Comparison of ENCODE assay signal across 10 cellular contexts in the genomic region with DNA sequence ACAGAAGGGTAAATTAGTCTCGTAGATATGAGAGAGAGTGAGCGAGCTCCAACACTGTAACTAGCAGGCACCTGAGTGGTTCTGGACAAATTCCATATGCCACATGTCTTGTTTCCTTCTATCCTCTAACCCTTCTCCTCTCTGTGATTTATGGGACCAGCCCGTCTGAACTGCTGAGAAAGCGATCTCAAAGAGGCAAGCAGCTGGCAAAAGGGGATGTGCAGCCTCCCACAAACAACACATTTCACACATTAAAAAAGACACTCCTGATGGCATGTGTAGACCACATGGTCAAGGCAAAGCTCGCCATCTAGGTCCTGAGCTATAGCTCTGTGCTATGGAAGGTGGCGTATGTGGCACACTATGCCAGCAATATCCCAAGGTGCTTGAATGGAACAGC.
DNase-seq lines count a peak whose midpoint lies in the region; ATAC-seq, FAIRE-seq and TF ChIP-seq lines count a peak whose summit lies in the region.
"Had no signal": no experiment of that assay in that cellular context is flagged by ENCODE, and none has a peak within 500 bp of the region (broad histone marks: within the 10 kb centered on the region; RNA-seq: fewer than 3 reads in every experiment).

No MANE protein-coding gene starts in this region.

- H3K79me2 ChIP-seq in GM12878 (ENCODE audit: control insufficient read depth, insufficient read depth, low read length), result no peaks in the 10 kb centered on the region

- TF ChIP-seq EP300 in GM12878 (IDR thresholded peaks at IDR 0.05; ENCODE audit: borderline replicate concordance in 1 of 2, control insufficient read depth in 1 of 2, low read depth in 2 of 2, low read length in 2 of 2), result no peak

- RAD21 ChIA-PET in GM12878 (lab: Charles Lee; ENCODE audit: unreplicated experiment), result interaction anchor here (0.8 kb wide), 1 partner anchor 76 kb away, joined by 3 read pairs; no protein-coding TSS in a partner anchor

- TF ChIP-seq CTCF in GM12878 (IDR thresholded peaks at IDR 0.05 in 2 of 3, conservative IDR thresholded peaks at IDR 0.05 in 1 of 3; ENCODE audit: control insufficient read depth in 2 of 3, extremely low read depth in 1 of 3, insufficient read depth in 1 of 3, low read depth in 3 of 3, low read length in 3 of 3), result no peak

- H3K27me3 ChIP-seq in GM12878 (replicated peaks in 1 of 2; ENCODE audit: control insufficient read depth in 2 of 2, insufficient read depth in 2 of 2, low read length in 1 of 2) (no peaks in the 10 kb centered on the region), muscle layer of duodenum (ENCODE audit: low read depth, low read length) (no peaks in the 10 kb centered on the region)
- H3K27me3 ChIP-seq: esophagus muscularis mucosa had no signal

- no peak overlapping the region for H3K27ac ChIP-seq in GM12878 (ENCODE audit: control insufficient read depth, insufficient read depth)
- H3K27ac ChIP-seq in muscle layer of duodenum (ENCODE audit: low read length), result peak overlapping the region; percentile 77
- H3K27ac ChIP-seq: 22Rv1 had no signal

- POLR2A ChIA-PET in GM12878 (lab: Charles Lee), result interaction anchor here (0.5 kb wide), 1 partner anchor 135 kb away, joined by 5 read pairs; no protein-coding TSS in a partner anchor

- TF ChIP-seq POLR2A in GM12878 (IDR thresholded peaks at IDR 0.05; ENCODE audit: low read depth, low read length), result no peak

- H3K9me3 ChIP-seq in GM12878 (replicated peaks; ENCODE audit: control insufficient read depth, insufficient read depth, low read length) (peaks cover 2% of the 10 kb centered on the region; the same call in 1 of the 3 replicates), muscle layer of duodenum (ENCODE audit: control insufficient read depth in 1 of 2, low read length in 2 of 2) (no peaks in the 10 kb centered on the region)
- H3K9me3 ChIP-seq: esophagus muscularis mucosa had no signal

- DNase-seq in DMS79 treated with DMSO at 0.1 percent for 48 hours (lab: John Stamatoyannopoulos, UW), result peak; percentile 88
- no peak for DNase-seq in DMS79 (lab: John Stamatoyannopoulos, UW)
- DNase-seq in H4 (ENCODE audit: low spot score), result peak; percentile 14
- DNase-seq in GM12878 (ENCODE audit: low read depth, low spot score), result no peak
- DNase-seq in NCI-H2081 (lab: John Stamatoyannopoulos, UW), result no peak
- DNase-seq in SK-N-DZ (ENCODE audit: low spot score), result no peak

- no peak overlapping the region for H2AFZ ChIP-seq in GM12878 (ENCODE audit: control insufficient read depth, low read depth, low read length)

- SMC1A ChIA-PET in GM12878 (lab: Charles Lee; ENCODE audit: uncharacterized antibody, unreplicated experiment), result no interaction called here

- H3K4me1 ChIP-seq in GM12878 (ENCODE audit: control insufficient read depth, insufficient read depth, low read length) (no peaks in the 10 kb centered on the region; the same call in 1 of the 2 replicates), muscle layer of duodenum (ENCODE audit: control insufficient read depth in 1 of 2, insufficient read depth in 2 of 2, low read length in 2 of 2) (no peaks in the 10 kb centered on the region)

- no peak for TF ChIP-seq RAD21 in GM12878 (IDR thresholded peaks at IDR 0.05; ENCODE audit: insufficient read depth, low read depth, low read length)

- no TSS peak for BruUV-seq in GM12878 (replicated peaks; lab: Mats Ljungman, UMichigan)

- H3K4me3 ChIP-seq in GM12878, result no peak overlapping the region
- H3K4me3 ChIP-seq in muscle layer of duodenum (ENCODE audit: low read depth in 1 of 2, low read length in 2 of 2), result no peak overlapping the region
- H3K4me3 ChIP-seq: esophagus muscularis mucosa had no signal

- ATAC-seq in GM12878 (peak; percentile 15; the same call in 1 of the 3 replicates), GM21619 (IDR thresholded peaks at IDR 0.05; ENCODE audit: unreplicated experiment) (no peak)

- FAIRE-seq in GM12878 (lab: Jason Lieb, UNC), result no peak

- whole genome bisulfite sequencing in GM12878 (ENCODE audit: insufficient coverage, insufficient replicate concordance, low lambda C conversion rate, missing lambda C conversion rate), result 45% methylated on average over 6 of the region's 6 CpGs

- H3K4me2 ChIP-seq in GM12878 (ENCODE audit: control insufficient read depth, insufficient read depth), result no peak overlapping the region

- CTCF ChIA-PET in GM12878 (lab: Yijun Ruan, JAX), result interaction anchor here (1.6 kb wide), 1 partner anchor 25 kb away, joined by 3 read pairs; no protein-coding TSS in a partner anchor

- in situ Hi-C loops in GM12878 (cut with MboI), result no loop called here

- intact Hi-C loops in GM12878 (cut with micrococcal nuclease; ENCODE audit: unreplicated experiment), result no loop called here

- H3K36me3 ChIP-seq in GM12878 (ENCODE audit: control insufficient read depth in 2 of 2, insufficient read depth in 2 of 2, low read length in 1 of 2) (no peaks in the 10 kb centered on the region), muscle layer of duodenum (ENCODE audit: control insufficient read depth in 1 of 2, insufficient read depth in 2 of 2, low read length in 2 of 2) (no peaks in the 10 kb centered on the region)
- H3K36me3 ChIP-seq: esophagus muscularis mucosa had no signal

- H4K20me1 ChIP-seq in GM12878 (ENCODE audit: control insufficient read depth, insufficient read depth), result no peaks in the 10 kb centered on the region; the same call in 1 of the 2 replicates

- no peak overlapping the region for H3K9ac ChIP-seq in GM12878 (ENCODE audit: control insufficient read depth, insufficient read depth, low read length)

TF ChIP-seq in GM12878, 131 proteins besides CTCF, POLR2A, EP300 and RAD21 (continues in another document):
- TF ChIP-seq, protein P1, sequence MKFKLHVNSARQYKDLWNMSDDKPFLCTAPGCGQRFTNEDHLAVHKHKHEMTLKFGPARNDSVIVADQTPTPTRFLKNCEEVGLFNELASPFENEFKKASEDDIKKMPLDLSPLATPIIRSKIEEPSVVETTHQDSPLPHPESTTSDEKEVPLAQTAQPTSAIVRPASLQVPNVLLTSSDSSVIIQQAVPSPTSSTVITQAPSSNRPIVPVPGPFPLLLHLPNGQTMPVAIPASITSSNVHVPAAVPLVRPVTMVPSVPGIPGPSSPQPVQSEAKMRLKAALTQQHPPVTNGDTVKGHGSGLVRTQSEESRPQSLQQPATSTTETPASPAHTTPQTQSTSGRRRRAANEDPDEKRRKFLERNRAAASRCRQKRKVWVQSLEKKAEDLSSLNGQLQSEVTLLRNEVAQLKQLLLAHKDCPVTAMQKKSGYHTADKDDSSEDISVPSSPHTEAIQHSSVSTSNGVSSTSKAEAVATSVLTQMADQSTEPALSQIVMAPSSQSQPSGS (IDR thresholded peaks at IDR 0.05; ENCODE audit: low read length), result no peak
- no peak for TF ChIP-seq SIN3A (IDR thresholded peaks at IDR 0.05; ENCODE audit: low read depth, low read length)
- TF ChIP-seq SUPT20H (IDR thresholded peaks at IDR 0.05; ENCODE audit: borderline replicate concordance, control insufficient read depth, low read depth, low read length), result no peak
- no peak for TF ChIP-seq MTA3 (IDR thresholded peaks at IDR 0.05; ENCODE audit: borderline replicate concordance, low read length)
- no peak for TF ChIP-seq EGR1 (IDR thresholded peaks at IDR 0.05; ENCODE audit: borderline replicate concordance in 1 of 2, low read depth in 2 of 2, low read length in 2 of 2)
- no peak for TF ChIP-seq PAX8 (IDR thresholded peaks at IDR 0.05)
- TF ChIP-seq FOXK2 (IDR thresholded peaks at IDR 0.05), result no peak
- TF ChIP-seq, protein P2, sequence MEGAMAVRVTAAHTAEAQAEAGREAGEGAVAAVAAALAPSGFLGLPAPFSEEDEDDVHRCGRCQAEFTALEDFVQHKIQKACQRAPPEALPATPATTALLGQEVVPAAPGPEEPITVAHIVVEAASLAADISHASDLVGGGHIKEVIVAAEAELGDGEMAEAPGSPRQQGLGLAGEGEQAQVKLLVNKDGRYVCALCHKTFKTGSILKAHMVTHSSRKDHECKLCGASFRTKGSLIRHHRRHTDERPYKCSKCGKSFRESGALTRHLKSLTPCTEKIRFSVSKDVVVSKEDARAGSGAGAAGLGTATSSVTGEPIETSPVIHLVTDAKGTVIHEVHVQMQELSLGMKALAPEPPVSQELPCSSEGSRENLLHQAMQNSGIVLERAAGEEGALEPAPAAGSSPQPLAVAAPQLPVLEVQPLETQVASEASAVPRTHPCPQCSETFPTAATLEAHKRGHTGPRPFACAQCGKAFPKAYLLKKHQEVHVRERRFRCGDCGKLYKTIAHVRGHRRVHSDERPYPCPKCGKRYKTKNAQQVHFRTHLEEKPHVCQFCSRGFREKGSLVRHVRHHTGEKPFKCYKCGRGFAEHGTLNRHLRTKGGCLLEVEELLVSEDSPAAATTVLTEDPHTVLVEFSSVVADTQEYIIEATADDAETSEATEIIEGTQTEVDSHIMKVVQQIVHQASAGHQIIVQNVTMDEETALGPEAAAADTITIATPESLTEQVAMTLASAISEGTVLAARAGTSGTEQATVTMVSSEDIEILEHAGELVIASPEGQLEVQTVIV (IDR thresholded peaks at IDR 0.05; ENCODE audit: borderline replicate concordance, partially characterized antibody), result no peak
- no peak for TF ChIP-seq IKZF2 (IDR thresholded peaks at IDR 0.05)
- TF ChIP-seq YBX1 (IDR thresholded peaks at IDR 0.05), result no peak
- TF ChIP-seq, protein P3, sequence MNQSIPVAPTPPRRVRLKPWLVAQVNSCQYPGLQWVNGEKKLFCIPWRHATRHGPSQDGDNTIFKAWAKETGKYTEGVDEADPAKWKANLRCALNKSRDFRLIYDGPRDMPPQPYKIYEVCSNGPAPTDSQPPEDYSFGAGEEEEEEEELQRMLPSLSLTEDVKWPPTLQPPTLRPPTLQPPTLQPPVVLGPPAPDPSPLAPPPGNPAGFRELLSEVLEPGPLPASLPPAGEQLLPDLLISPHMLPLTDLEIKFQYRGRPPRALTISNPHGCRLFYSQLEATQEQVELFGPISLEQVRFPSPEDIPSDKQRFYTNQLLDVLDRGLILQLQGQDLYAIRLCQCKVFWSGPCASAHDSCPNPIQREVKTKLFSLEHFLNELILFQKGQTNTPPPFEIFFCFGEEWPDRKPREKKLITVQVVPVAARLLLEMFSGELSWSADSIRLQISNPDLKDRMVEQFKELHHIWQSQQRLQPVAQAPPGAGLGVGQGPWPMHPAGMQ (IDR thresholded peaks at IDR 0.05; ENCODE audit: borderline replicate concordance), result no peak

Comparison
In these comparisons a context has a peak if more than half of its experiments do, and no peak if none do; other contexts are left out.
1. DNase-seq: peak in DMS79 treated with DMSO at 0.1 percent for 48 hours (single experiment) and H4 (single experiment); none in DMS79 (single experiment), GM12878 (single experiment), NCI-H2081 (0 of 2) and SK-N-DZ (single experiment).